23 cellular contexts compared by ENCODE assay signal in genomic region chr2:30549096-30549495, GRCh38.
"Had no signal": no experiment of that assay in that cellular context is flagged by ENCODE, and none has a peak within 500 bp of the region (broad histone marks: within the 10 kb centered on the region; RNA-seq: fewer than 3 reads in every experiment).

No MANE protein-coding gene starts in this region.

- H3K4me1 ChIP-seq: body of pancreas, Peyer's patch had no signal

- H3K27me3 ChIP-seq: ascending aorta, body of pancreas, MG63, Peyer's patch had no signal

- H3K36me3 ChIP-seq: ascending aorta, MG63, Peyer's patch had no signal

- H3K27ac ChIP-seq: ascending aorta, body of pancreas, Peyer's patch had no signal

- H3K9me3 ChIP-seq: ascending aorta, body of pancreas, MG63, Peyer's patch had no signal

- DNase-seq: activated B cell treated with CpG ODN at 0.5 μM for 24 hours; activated CD4-positive, alpha-beta T cell treated with anti-CD3 and anti-CD28 coated beads for 1 hour; activated CD4-positive, alpha-beta T cell treated with anti-CD3 and anti-CD28 coated beads, Interleukin-2, amount 10 ng/mL, durations not matched to agents 24 days and 14 days; activated CD4-positive, alpha-beta T cell treated with anti-CD3 and anti-CD28 coated beads, Interleukin-2, amount 50 U/mL, for 48 hours; activated CD8-positive, alpha-beta memory T cell treated with anti-CD3 and anti-CD28 coated beads, Interleukin-2, amount 10 ng/mL, durations not matched to agents 7 days and 5 days; activated effector memory CD4-positive, alpha-beta T cell treated with Interleukin-2 at 50 U/mL for 16 hours; activated naive CD4-positive, alpha-beta T cell; activated T-cell treated with anti-CD3 and anti-CD28 coated beads, Interleukin-2, amount 50 U/mL, for 24 hours; amniotic stem cell; body of pancreas; MG63; NCI-H1105; NCI-H1436; NCI-H1694 treated with DMSO at 0.1 percent for 48 hours; NCI-H2029 treated with DMSO at 0.1 percent for 48 hours; NCI-H345; NCI-H510A; NCI-H526 treated with DMSO at 0.1 percent for 48 hours; Peyer's patch; SHP77 treated with DMSO at 0.1 percent for 48 hours; T-helper 17 cell; T-helper 9 cell had no signal

- ATAC-seq: activated CD8-positive, alpha-beta memory T cell treated with anti-CD3 and anti-CD28 coated beads, Interleukin-2, amount 10 ng/mL, durations not matched to agents 7 days and 5 days; body of pancreas; T-helper 17 cell had no signal

- H3K4me3 ChIP-seq: ascending aorta, body of pancreas, MG63, Peyer's patch had no signal
